Comparison of ENCODE assay signal across 16 cellular contexts in genomic region chr3:140219923-140220452, GRCh38.
DNase-seq lines count a peak whose midpoint lies in the region; ATAC-seq and TF ChIP-seq lines count a peak whose summit lies in the region.
"Had no signal": no experiment of that assay in that cellular context is flagged by ENCODE, and none has a peak within 500 bp of the region (broad histone marks: within the 10 kb centered on the region; RNA-seq: fewer than 3 reads in every experiment).

No MANE protein-coding gene starts in this region.

- no peak for ATAC-seq in activated CD8-positive, alpha-beta T cell treated with anti-CD3 and anti-CD28 coated beads for 36 hours
- ATAC-seq in activated CD8-positive, alpha-beta T cell treated with anti-CD3 and anti-CD28 coated beads, Interleukin-2, amount 10 ng/mL, durations not matched to agents 7 days and 5 days: no peak
- peak; percentile 57 for ATAC-seq in HG03175 (IDR thresholded peaks at IDR 0.05; ENCODE audit: unreplicated experiment)
- ATAC-seq: heart right ventricle had no signal

- POLR2A ChIA-PET in activated CD8-positive, alpha-beta T cell treated with anti-CD3 and anti-CD28 coated beads for 36 hours (lab: Charles Lee): no interaction called here
- POLR2A ChIA-PET in activated CD8-positive, alpha-beta T cell treated with anti-CD3 and anti-CD28 coated beads, Interleukin-2, amount 10 ng/mL, durations not matched to agents 7 days and 5 days (lab: Charles Lee): no interaction called here

- H3K9me3 ChIP-seq in HAP-1: no peaks in the 10 kb centered on the region
- H3K9me3 ChIP-seq: heart right ventricle had no signal

- no peaks in the 10 kb centered on the region for H3K36me3 Mint-ChIP-seq in activated CD8-positive, alpha-beta T cell treated with anti-CD3 and anti-CD28 coated beads for 36 hours (ENCODE audit: low read depth)
- no peaks in the 10 kb centered on the region for H3K36me3 Mint-ChIP-seq in activated CD8-positive, alpha-beta T cell treated with anti-CD3 and anti-CD28 coated beads, Interleukin-2, amount 10 ng/mL, durations not matched to agents 7 days and 5 days (ENCODE audit: low read depth)
- no peaks in the 10 kb centered on the region for H3K36me3 Mint-ChIP-seq in type B pancreatic cell

- TF ChIP-seq CTCF in activated CD8-positive, alpha-beta T cell treated with anti-CD3 and anti-CD28 coated beads for 36 hours (IDR thresholded peaks at IDR 0.05): no peak
- peak; percentile 7 for TF ChIP-seq CTCF in astrocyte of the spinal cord (IDR thresholded peaks at IDR 0.05; ENCODE audit: low read depth, low read length)
- peak; percentile 31 for TF ChIP-seq CTCF in type B pancreatic cell (conservative IDR thresholded peaks at IDR 0.05)

- H3K27me3 Mint-ChIP-seq in activated CD8-positive, alpha-beta T cell treated with anti-CD3 and anti-CD28 coated beads for 36 hours: peaks cover 12% of the 10 kb centered on the region
- H3K27me3 Mint-ChIP-seq in activated CD8-positive, alpha-beta T cell treated with anti-CD3 and anti-CD28 coated beads, Interleukin-2, amount 10 ng/mL, durations not matched to agents 7 days and 5 days (ENCODE audit: low read depth): peaks cover 3% of the 10 kb centered on the region
- H3K27me3 Mint-ChIP-seq in type B pancreatic cell: peaks cover 3% of the 10 kb centered on the region

- intact Hi-C loops in activated CD8-positive, alpha-beta T cell treated with anti-CD3 and anti-CD28 coated beads for 36 hours (cut with micrococcal nuclease): no loop called here

- H3K4me3 ChIP-seq in astrocyte of the spinal cord (ENCODE audit: low read depth, low read length): no peak overlapping the region
- H3K4me3 ChIP-seq in HAP-1: no peak overlapping the region
- H3K4me3 ChIP-seq: heart right ventricle, lung had no signal

- in situ Hi-C loops in astrocyte of the spinal cord (cut with HindIII; ENCODE audit: low sequenced_read_pairs): no loop called here
- in situ Hi-C loops in HAP-1 (cut with MboI; ENCODE audit: low sequenced_read_pairs): no loop called here

- no peaks in the 10 kb centered on the region for H3K36me3 ChIP-seq in HAP-1 (replicated peaks)
- H3K36me3 ChIP-seq: heart right ventricle had no signal

- no peak overlapping the region for H3K4me3 Mint-ChIP-seq in activated CD8-positive, alpha-beta T cell treated with anti-CD3 and anti-CD28 coated beads for 36 hours
- no peak overlapping the region for H3K4me3 Mint-ChIP-seq in activated CD8-positive, alpha-beta T cell treated with anti-CD3 and anti-CD28 coated beads, Interleukin-2, amount 10 ng/mL, durations not matched to agents 7 days and 5 days
- no peak overlapping the region for H3K4me3 Mint-ChIP-seq in type B pancreatic cell
- H3K4me3 Mint-ChIP-seq: activated B cell treated with CpG ODN at 0.5 μM for 24 hours had no signal

- no peaks in the 10 kb centered on the region for H3K4me1 Mint-ChIP-seq in activated CD8-positive, alpha-beta T cell treated with anti-CD3 and anti-CD28 coated beads for 36 hours (ENCODE audit: low read depth)
- no peaks in the 10 kb centered on the region for H3K4me1 Mint-ChIP-seq in activated CD8-positive, alpha-beta T cell treated with anti-CD3 and anti-CD28 coated beads, Interleukin-2, amount 10 ng/mL, durations not matched to agents 7 days and 5 days (ENCODE audit: low read depth)
- H3K4me1 Mint-ChIP-seq in type B pancreatic cell (ENCODE audit: unreplicated experiment): peaks cover 4% of the 10 kb centered on the region
- H3K4me1 Mint-ChIP-seq: activated B cell treated with CpG ODN at 0.5 μM for 24 hours had no signal

- peak; percentile 8 for DNase-seq in activated CD8-positive, alpha-beta T cell treated with anti-CD3 and anti-CD28 coated beads for 36 hours
- no peak for DNase-seq in activated CD8-positive, alpha-beta T cell treated with anti-CD3 and anti-CD28 coated beads, Interleukin-2, amount 10 ng/mL, durations not matched to agents 7 days and 5 days
- DNase-seq in astrocyte of the spinal cord (ENCODE audit: low read depth, low spot score) (no peak), type B pancreatic cell (ENCODE audit: extremely low spot score, unreplicated experiment) (no peak), HAP-1 (ENCODE audit: low spot score in 2 of 2) (no peak), cortex of kidney (lab: John Stamatoyannopoulos, UW) (no peak)
- no peak for DNase-seq in stimulated activated CD4-positive, alpha-beta T cell treated with anti-CD3 and anti-CD28 coated beads, Interleukin-12 subunit alpha, Interleukin-12 subunit beta, amount 100 ng/mL, for 4 hours
- DNase-seq: activated B cell treated with CpG ODN at 0.5 μM for 24 hours; aorta; effector memory CD4-positive, alpha-beta T cell; GF-D8; heart right ventricle; KBM-7; Right ventricle myocardium superior had no signal

- H3K27ac Mint-ChIP-seq in activated CD8-positive, alpha-beta T cell treated with anti-CD3 and anti-CD28 coated beads for 36 hours: no peak overlapping the region
- no peak overlapping the region for H3K27ac Mint-ChIP-seq in activated CD8-positive, alpha-beta T cell treated with anti-CD3 and anti-CD28 coated beads, Interleukin-2, amount 10 ng/mL, durations not matched to agents 7 days and 5 days
- H3K27ac Mint-ChIP-seq in type B pancreatic cell: no peak overlapping the region
- H3K27ac Mint-ChIP-seq: activated B cell treated with CpG ODN at 0.5 μM for 24 hours had no signal

- CTCF ChIA-PET in activated CD8-positive, alpha-beta T cell treated with anti-CD3 and anti-CD28 coated beads for 36 hours (lab: Charles Lee): no interaction called here
- CTCF ChIA-PET in activated CD8-positive, alpha-beta T cell treated with anti-CD3 and anti-CD28 coated beads, Interleukin-2, amount 10 ng/mL, durations not matched to agents 7 days and 5 days (lab: Charles Lee): no interaction called here

- H3K27me3 ChIP-seq in HAP-1 (ENCODE audit: low read depth): no peaks in the 10 kb centered on the region
- H3K27me3 ChIP-seq: heart right ventricle had no signal

- H3K4me1 ChIP-seq in HAP-1: no peaks in the 10 kb centered on the region
- H3K4me1 ChIP-seq: heart right ventricle had no signal

- H3K9me3 Mint-ChIP-seq in activated CD8-positive, alpha-beta T cell treated with anti-CD3 and anti-CD28 coated beads for 36 hours: no peaks in the 10 kb centered on the region
- no peaks in the 10 kb centered on the region for H3K9me3 Mint-ChIP-seq in activated CD8-positive, alpha-beta T cell treated with anti-CD3 and anti-CD28 coated beads, Interleukin-2, amount 10 ng/mL, durations not matched to agents 7 days and 5 days (ENCODE audit: insufficient read depth)
- peaks cover 9% of the 10 kb centered on the region for H3K9me3 Mint-ChIP-seq in type B pancreatic cell
- H3K9me3 Mint-ChIP-seq: activated B cell treated with CpG ODN at 0.5 μM for 24 hours had no signal
